In genomic region chr2:239802101-239802649, GRCh38 we compare ENCODE assay signal across 16 cellular contexts.
"Had no signal": no experiment of that assay in that cellular context is flagged by ENCODE, and none has a peak within 500 bp of the region (broad histone marks: within the 10 kb centered on the region; RNA-seq: fewer than 3 reads in every experiment).

No MANE protein-coding gene starts in this region.

- H3K4me3 Mint-ChIP-seq: activated CD4-positive, alpha-beta T cell treated with anti-CD3 and anti-CD28 coated beads for 36 hours; activated CD8-positive, alpha-beta T cell treated with anti-CD3 and anti-CD28 coated beads, Interleukin-2, amount 10 ng/mL, durations not matched to agents 7 days and 5 days; activated naive CD4-positive, alpha-beta T cell treated with anti-CD3 and anti-CD28 coated beads, Interleukin-2, amount 50 U/mL, for 24 hours; central memory CD8-positive, alpha-beta T cell; naive thymus-derived CD8-positive, alpha-beta T cell; stimulated activated naive CD8-positive, alpha-beta T cell treated with anti-CD3 and anti-CD28 coated beads, Interleukin-15, amount 100 ng/mL, for 72 hours; T-helper 2 cell treated with Interferon-gamma antibody and Interleukin-4, amounts not matched to agents 5 μg/mL and 100 μg/mL, for 36 hours had no signal

- H3K27me3 Mint-ChIP-seq: activated CD4-positive, alpha-beta T cell treated with anti-CD3 and anti-CD28 coated beads for 36 hours; activated naive CD4-positive, alpha-beta T cell treated with anti-CD3 and anti-CD28 coated beads, Interleukin-2, amount 50 U/mL, for 24 hours; stimulated activated naive CD8-positive, alpha-beta T cell treated with anti-CD3 and anti-CD28 coated beads, Interleukin-15, amount 100 ng/mL, for 72 hours had no signal

- H3K36me3 Mint-ChIP-seq: activated naive CD4-positive, alpha-beta T cell treated with anti-CD3 and anti-CD28 coated beads, Interleukin-2, amount 50 U/mL, for 24 hours had no signal

- DNase-seq: activated CD4-positive, alpha-beta T cell treated with anti-CD3 and anti-CD28 coated beads for 36 hours; activated CD8-positive, alpha-beta T cell treated with anti-CD3 and anti-CD28 coated beads, Interleukin-2, amount 10 ng/mL, durations not matched to agents 7 days and 5 days; activated effector memory CD4-positive, alpha-beta T cell treated with Interleukin-2 at 50 U/mL for 16 hours; dermis blood vessel endothelial cell; hypothalamus; mucosa of descending colon; naive thymus-derived CD8-positive, alpha-beta T cell; stimulated activated CD4-positive, alpha-beta T cell treated with anti-CD3 and anti-CD28 coated beads, Interleukin-12 subunit alpha, Interleukin-12 subunit beta, amount 100 ng/mL, for 4 hours; stimulated activated CD4-positive, alpha-beta T cell treated with anti-CD3 and anti-CD28 coated beads, Interleukin-2, amount 100 ng/mL, for 48 hours; stimulated activated CD8-positive, alpha-beta memory T cell treated with anti-CD3 and anti-CD28 coated beads, Interleukin-4, amount 100 ng/mL, for 48 hours; stimulated activated naive CD8-positive, alpha-beta T cell treated with anti-CD3 and anti-CD28 coated beads, Interleukin-15, amount 100 ng/mL, for 72 hours; SW 1271 had no signal

- H3K4me1 Mint-ChIP-seq: activated CD4-positive, alpha-beta T cell treated with anti-CD3 and anti-CD28 coated beads for 36 hours; activated naive CD4-positive, alpha-beta T cell treated with anti-CD3 and anti-CD28 coated beads, Interleukin-2, amount 50 U/mL, for 24 hours; central memory CD8-positive, alpha-beta T cell; naive thymus-derived CD8-positive, alpha-beta T cell; stimulated activated naive CD8-positive, alpha-beta T cell treated with anti-CD3 and anti-CD28 coated beads, Interleukin-15, amount 100 ng/mL, for 72 hours had no signal

- H3K4me1 ChIP-seq: prostate gland had no signal

- H3K27ac ChIP-seq: prostate gland had no signal

- ATAC-seq: activated CD4-positive, alpha-beta T cell treated with anti-CD3 and anti-CD28 coated beads for 36 hours; activated CD8-positive, alpha-beta T cell treated with anti-CD3 and anti-CD28 coated beads, Interleukin-2, amount 10 ng/mL, durations not matched to agents 7 days and 5 days; mucosa of descending colon; naive thymus-derived CD8-positive, alpha-beta T cell; stimulated activated naive CD8-positive, alpha-beta T cell treated with anti-CD3 and anti-CD28 coated beads, Interleukin-15, amount 100 ng/mL, for 72 hours had no signal

- H3K9me3 ChIP-seq: mucosa of descending colon, prostate gland had no signal

- H3K27ac Mint-ChIP-seq: activated CD4-positive, alpha-beta T cell treated with anti-CD3 and anti-CD28 coated beads for 36 hours; activated CD8-positive, alpha-beta T cell treated with anti-CD3 and anti-CD28 coated beads, Interleukin-2, amount 10 ng/mL, durations not matched to agents 7 days and 5 days; activated naive CD4-positive, alpha-beta T cell treated with anti-CD3 and anti-CD28 coated beads, Interleukin-2, amount 50 U/mL, for 24 hours; naive thymus-derived CD8-positive, alpha-beta T cell; T-helper 2 cell treated with Interferon-gamma antibody and Interleukin-4, amounts not matched to agents 5 μg/mL and 100 μg/mL, for 36 hours had no signal

- H3K9me3 Mint-ChIP-seq: activated naive CD4-positive, alpha-beta T cell treated with anti-CD3 and anti-CD28 coated beads, Interleukin-2, amount 50 U/mL, for 24 hours; central memory CD8-positive, alpha-beta T cell; T-helper 2 cell treated with Interferon-gamma antibody and Interleukin-4, amounts not matched to agents 5 μg/mL and 100 μg/mL, for 36 hours had no signal
